ENCODE assay signal across 14 cellular contexts in genomic region chr6:166760288-166760687, GRCh38.
DNase-seq lines count a peak whose midpoint lies in the region; ATAC-seq and TF ChIP-seq lines count a peak whose summit lies in the region.
"Had no signal": no experiment of that assay in that cellular context is flagged by ENCODE, and none has a peak within 500 bp of the region (broad histone marks: within the 10 kb centered on the region; RNA-seq: fewer than 3 reads in every experiment).

No MANE protein-coding gene starts in this region.

- no peak overlapping the region for H3K4me3 Mint-ChIP-seq in activated CD8-positive, alpha-beta T cell treated with anti-CD3 and anti-CD28 coated beads, Interleukin-2, amount 10 ng/mL, durations not matched to agents 7 days and 5 days
- peak overlapping the region; percentile 47 for H3K4me3 Mint-ChIP-seq in activated naive CD8-positive, alpha-beta T cell

- H3K27ac ChIP-seq in DND-41 (ENCODE audit: low read length), result no peak overlapping the region
- H3K27ac ChIP-seq: gastrocnemius medialis had no signal

- peaks cover 36% of the 10 kb centered on the region for H3K27me3 ChIP-seq in DND-41 (ENCODE audit: insufficient read depth, low read length, poor library complexity)

- H3K4me1 Mint-ChIP-seq in activated CD8-positive, alpha-beta T cell treated with anti-CD3 and anti-CD28 coated beads, Interleukin-2, amount 10 ng/mL, durations not matched to agents 7 days and 5 days (ENCODE audit: low read depth), result peaks cover 33% of the 10 kb centered on the region
- peaks cover 40% of the 10 kb centered on the region for H3K4me1 Mint-ChIP-seq in activated naive CD8-positive, alpha-beta T cell (ENCODE audit: low read depth)

- peaks cover 26% of the 10 kb centered on the region for H3K27me3 Mint-ChIP-seq in activated CD8-positive, alpha-beta T cell treated with anti-CD3 and anti-CD28 coated beads, Interleukin-2, amount 10 ng/mL, durations not matched to agents 7 days and 5 days (ENCODE audit: low read depth)
- H3K27me3 Mint-ChIP-seq in activated naive CD8-positive, alpha-beta T cell, result peaks cover 4% of the 10 kb centered on the region

- DNase-seq in DND-41, result peak; percentile 21
- peak; percentile 69 for DNase-seq in activated CD8-positive, alpha-beta T cell treated with anti-CD3 and anti-CD28 coated beads, Interleukin-2, amount 10 ng/mL, durations not matched to agents 7 days and 5 days
- peak; percentile 35 to 60 for DNase-seq in stimulated activated CD4-positive, alpha-beta T cell treated with anti-CD3 and anti-CD28 coated beads, Interleukin-2, amount 100 ng/mL, for 48 hours
- DNase-seq in medulla oblongata (ENCODE audit: extremely low spot score), result no peak
- no peak for DNase-seq in 8988T
- DNase-seq: dermis blood vessel endothelial cell, gastrocnemius medialis, left colon, NCI-H1092, NCI-H524, SHP77 treated with DMSO at 0.1 percent for 48 hours had no signal

- CTCF ChIA-PET in activated CD8-positive, alpha-beta T cell treated with anti-CD3 and anti-CD28 coated beads, Interleukin-2, amount 10 ng/mL, durations not matched to agents 7 days and 5 days (lab: Charles Lee), result interaction anchor here (1.3 to 3.3 kb wide), 2 partner anchors 10 to 15 kb away, joined by 3 to 15 read pairs; no protein-coding TSS in a partner anchor

- no peak overlapping the region for H3K9ac ChIP-seq in DND-41 (ENCODE audit: low read depth, low read length)

- H3K4me1 ChIP-seq in DND-41 (ENCODE audit: insufficient read depth, low read length), result no peaks in the 10 kb centered on the region
- H3K4me1 ChIP-seq: gastrocnemius medialis had no signal

- no peak overlapping the region for H2AFZ ChIP-seq in DND-41 (ENCODE audit: low read depth, low read length)

- peak overlapping the region; percentile 43 for H3K27ac Mint-ChIP-seq in activated CD8-positive, alpha-beta T cell treated with anti-CD3 and anti-CD28 coated beads, Interleukin-2, amount 10 ng/mL, durations not matched to agents 7 days and 5 days
- H3K27ac Mint-ChIP-seq in activated naive CD8-positive, alpha-beta T cell, result no peak overlapping the region

- ATAC-seq in DND-41 (ENCODE audit: insufficient read depth, low read depth) (peak; percentile 58; the same call in 2 of the 3 replicates), HG02870 (IDR thresholded peaks at IDR 0.05; ENCODE audit: unreplicated experiment) (no peak), HG03460 (IDR thresholded peaks at IDR 0.05; ENCODE audit: unreplicated experiment) (no peak)
- peak; percentile 88 for ATAC-seq in activated CD8-positive, alpha-beta T cell treated with anti-CD3 and anti-CD28 coated beads, Interleukin-2, amount 10 ng/mL, durations not matched to agents 7 days and 5 days
- ATAC-seq: gastrocnemius medialis, left colon had no signal

- H3K9me3 Mint-ChIP-seq in activated CD8-positive, alpha-beta T cell treated with anti-CD3 and anti-CD28 coated beads, Interleukin-2, amount 10 ng/mL, durations not matched to agents 7 days and 5 days (ENCODE audit: insufficient read depth), result no peaks in the 10 kb centered on the region
- H3K9me3 Mint-ChIP-seq in activated naive CD8-positive, alpha-beta T cell (ENCODE audit: low read depth), result no peaks in the 10 kb centered on the region

- H4K20me1 ChIP-seq in DND-41 (ENCODE audit: insufficient read depth, low read length), result no peaks in the 10 kb centered on the region; the same call in 1 of the 2 replicates

- no peak for TF ChIP-seq CTCF in DND-41 (IDR thresholded peaks at IDR 0.05; ENCODE audit: borderline replicate concordance, extremely low read depth, low read length, poor library complexity, severe bottlenecking)

- H3K4me2 ChIP-seq in DND-41 (ENCODE audit: insufficient read depth, low read length), result no peak overlapping the region

- H3K9me3 ChIP-seq in DND-41 (ENCODE audit: insufficient read depth, low read length, severe bottlenecking), result no peaks in the 10 kb centered on the region
- H3K9me3 ChIP-seq: gastrocnemius medialis had no signal

- POLR2A ChIA-PET in activated CD8-positive, alpha-beta T cell treated with anti-CD3 and anti-CD28 coated beads, Interleukin-2, amount 10 ng/mL, durations not matched to agents 7 days and 5 days (lab: Charles Lee), result no interaction called here

- no peaks in the 10 kb centered on the region for H3K36me3 Mint-ChIP-seq in activated CD8-positive, alpha-beta T cell treated with anti-CD3 and anti-CD28 coated beads, Interleukin-2, amount 10 ng/mL, durations not matched to agents 7 days and 5 days (ENCODE audit: low read depth)
- H3K36me3 Mint-ChIP-seq in activated naive CD8-positive, alpha-beta T cell, result no peaks in the 10 kb centered on the region

- no peak overlapping the region for H3K4me3 ChIP-seq in DND-41 (ENCODE audit: low read depth in 1 of 2, low read length in 2 of 2)
- H3K4me3 ChIP-seq: gastrocnemius medialis had no signal

- H3K36me3 ChIP-seq in DND-41 (ENCODE audit: insufficient read depth, low read length), result no peaks in the 10 kb centered on the region
- H3K36me3 ChIP-seq: gastrocnemius medialis had no signal

- H3K79me2 ChIP-seq in DND-41 (ENCODE audit: insufficient read depth, low read length), result no peaks in the 10 kb centered on the region

Comparison
In these comparisons a context has a peak if more than half of its experiments do, and no peak if none do; other contexts are left out.
1. ATAC-seq: peak in DND-41 (single experiment) and activated CD8-positive, alpha-beta T cell treated with anti-CD3 and anti-CD28 coated beads, Interleukin-2, amount 10 ng/mL, durations not matched to agents 7 days and 5 days (single experiment); none in HG02870 (single experiment) and HG03460 (single experiment).
2. DNase-seq: peak in DND-41 (single experiment), activated CD8-positive, alpha-beta T cell treated with anti-CD3 and anti-CD28 coated beads, Interleukin-2, amount 10 ng/mL, durations not matched to agents 7 days and 5 days (single experiment) and stimulated activated CD4-positive, alpha-beta T cell treated with anti-CD3 and anti-CD28 coated beads, Interleukin-2, amount 100 ng/mL, for 48 hours (2 of 2); none in medulla oblongata (single experiment) and 8988T (single experiment).